ENCODE assay signal across 9 cellular contexts in genomic region chr12:47767197-47767724, GRCh38. TPM values are rescaled to one million over a fixed set of nuclear protein-coding genes. Genes with fewer than 3 reads are reported as not detected.
A peak's percentile ranks its signal among the peaks of the same experiment; 100 is the strongest.
DNase-seq lines count a peak whose midpoint lies in the region; ATAC-seq and TF ChIP-seq lines count a peak whose summit lies in the region.
"Had no signal": no experiment of that assay in that cellular context is flagged by ENCODE, and none has a peak within 500 bp of the region (broad histone marks: within the 10 kb centered on the region; RNA-seq: fewer than 3 reads in every experiment).

No MANE protein-coding gene starts in this region.

- H3K27me3 Mint-ChIP-seq in CD8-positive, alpha-beta memory T cell = peaks cover 0 to under 1% of the 10 kb centered on the region in 2 donors

- H3K9me2 ChIP-seq in HCT116 (ENCODE audit: insufficient read depth) = no peaks in the 10 kb centered on the region
- H3K9me2 ChIP-seq in PC-3 (replicated peaks; ENCODE audit: low read length) = no peaks in the 10 kb centered on the region

- H3K27me3 ChIP-seq in CD8-positive, alpha-beta memory T cell (ENCODE audit: insufficient read depth, low read length, poor library complexity, severe bottlenecking) = no peaks in the 10 kb centered on the region
- H3K27me3 ChIP-seq in HCT116 (ENCODE audit: insufficient read depth, low read length) (no peaks in the 10 kb centered on the region), PC-3 (ENCODE audit: low read length) (no peaks in the 10 kb centered on the region)

- no peak overlapping the region for H3K4me3 ChIP-seq in CD8-positive, alpha-beta memory T cell (ENCODE audit: low read length)
- H3K4me3 ChIP-seq in HCT116 (replicated peaks in 1 of 2; ENCODE audit: low read depth in 1 of 2, low read length in 2 of 2) (no peak overlapping the region), PC-3 (ENCODE audit: low read length) (no peak overlapping the region)

- H3K79me2 ChIP-seq in HCT116 (ENCODE audit: insufficient read depth, low read length) (no peaks in the 10 kb centered on the region), PC-3 (ENCODE audit: low read length) (no peaks in the 10 kb centered on the region)

- H3K4me2 ChIP-seq in HCT116 (ENCODE audit: low read length) (no peak overlapping the region), PC-3 (ENCODE audit: low read length) (no peak overlapping the region)

- no peaks in the 10 kb centered on the region for H3K36me3 Mint-ChIP-seq in CD8-positive, alpha-beta memory T cell

- intact Hi-C loops in HCT116 (cut with micrococcal nuclease) (loop anchor here (1.0 kb wide), 2 partner anchors 23 to 52 kb away; no protein-coding TSS in a partner anchor), PC-3 (cut with micrococcal nuclease) (loop anchor here (1.0 to 2.0 kb wide), 2 partner anchors 23 to 52 kb away; no protein-coding TSS in a partner anchor)

- no peaks in the 10 kb centered on the region for H3K36me3 ChIP-seq in CD8-positive, alpha-beta memory T cell (ENCODE audit: insufficient read depth, low read length)
- H3K36me3 ChIP-seq in HCT116 (ENCODE audit: control insufficient read depth in 1 of 2, insufficient read depth in 2 of 2, low read length in 2 of 2) (no peaks in the 10 kb centered on the region), PC-3 (ENCODE audit: low read depth, low read length) (no peaks in the 10 kb centered on the region)

- H3K9me3 Mint-ChIP-seq in CD8-positive, alpha-beta memory T cell = no peaks in the 10 kb centered on the region

- no peaks in the 10 kb centered on the region for H3K9me3 ChIP-seq in CD8-positive, alpha-beta memory T cell (ENCODE audit: low read length)
- H3K9me3 ChIP-seq in HCT116 (ENCODE audit: control insufficient read depth in 1 of 2, insufficient read depth in 1 of 2, low read depth in 1 of 2, low read length in 2 of 2) = no peaks in the 10 kb centered on the region
- no peaks in the 10 kb centered on the region for H3K9me3 ChIP-seq in PC-3 (ENCODE audit: low read length)

- RAD21 ChIA-PET in HCT116 (lab: Charles Lee; ENCODE audit: low non-redundant PET in 1 of 2, low total read pairs in 2 of 2, uncharacterized antibody in 2 of 2, unreplicated experiment in 2 of 2) = interaction anchor here (0.7 to 4.4 kb wide), 6 partner anchors 24 to 71 kb away, joined by 3 to 61 read pairs (median 6); no protein-coding TSS in a partner anchor

- peak; percentile 83 for ATAC-seq in HCT116
- peak; percentile 24; the same call in 1 of the 2 replicates for ATAC-seq in PC-3
- no peak for ATAC-seq in GM19328 (IDR thresholded peaks at IDR 0.05; ENCODE audit: unreplicated experiment)
- no peak for ATAC-seq in HG03460 (IDR thresholded peaks at IDR 0.05; ENCODE audit: unreplicated experiment)

- DNase-seq in CD8-positive, alpha-beta memory T cell = peak; percentile 53 to 81 (median 59)
- DNase-seq in HCT116 (ENCODE audit: low read depth, low spot score) (peak; percentile 52), PC-3 (peak; percentile 64), globus pallidus (ENCODE audit: low spot score) (peak; percentile 72)
- peak; percentile 41 to 49 for DNase-seq in activated T-helper 1 cell treated with anti-CD3 and anti-CD28 coated beads, Interleukin-2, amount 50 U/mL, for 16 hours (ENCODE audit: low read depth in 1 of 2, low spot score in 1 of 2)
- DNase-seq in stimulated activated CD4-positive, alpha-beta T cell treated with anti-CD3 and anti-CD28 coated beads, Interleukin-12 subunit alpha, Interleukin-12 subunit beta, amount 100 ng/mL, for 4 hours = peak; percentile 68

- H3F3A ChIP-seq in PC-3 (ENCODE audit: low read length, unreplicated experiment) = no peaks in the 10 kb centered on the region

- peaks cover 19 to 22% (median 20%) of the 10 kb centered on the region in 3 donors for H3K4me1 Mint-ChIP-seq in CD8-positive, alpha-beta memory T cell

- peaks cover 11% of the 10 kb centered on the region for H3K4me1 ChIP-seq in CD8-positive, alpha-beta memory T cell (ENCODE audit: insufficient read depth, low read length)
- H3K4me1 ChIP-seq in HCT116 (ENCODE audit: control insufficient read depth in 1 of 2, insufficient read depth in 2 of 2, low read length in 2 of 2) (peaks cover 12 to 24% of the 10 kb centered on the region in 2 experiments), PC-3 (ENCODE audit: insufficient read depth, low read length) (peaks cover 13% of the 10 kb centered on the region)

- POLR2A ChIA-PET in CD8-positive, alpha-beta memory T cell (lab: Charles Lee) = interaction anchor here (1.6 to 1.8 kb wide), 2 partner anchors 26 to 61 kb away, joined by 6 to 7 read pairs; partner anchors contain the start of gene RPAP3
- POLR2A ChIA-PET in HCT116 (lab: Charles Lee) = interaction anchor here (1.0 to 2.1 kb wide), 4 partner anchors 14 to 31 kb away, joined by 3 to 7 read pairs (median 4); no protein-coding TSS in a partner anchor
- POLR2A ChIA-PET in PC-3 (lab: Charles Lee; ENCODE audit: unreplicated experiment) = no interaction called here

- no peak overlapping the region for H2AFZ ChIP-seq in HCT116 (ENCODE audit: low read depth, low read length, poor library complexity, severe bottlenecking)
- H2AFZ ChIP-seq in PC-3 (ENCODE audit: low read length) = no peak overlapping the region

- no peak for TF ChIP-seq POLR2A in HCT116 (IDR thresholded peaks at IDR 0.05; ENCODE audit: borderline replicate concordance, extremely low read depth, insufficient read depth, insufficient read length)

- TF ChIP-seq RAD21 in HCT116 (IDR thresholded peaks at IDR 0.05; ENCODE audit: low read depth) = peak; percentile 90

- CTCF ChIA-PET in CD8-positive, alpha-beta memory T cell (lab: Charles Lee) = interaction anchor here (1.0 to 19.1 kb wide), 23 partner anchors 10 to 116 kb away, joined by 3 to 414 read pairs (median 6); partner anchors contain the start of genes RAPGEF3 and RPAP3
- CTCF ChIA-PET in HCT116 (lab: Charles Lee) (interaction anchor here (0.6 to 6.4 kb wide), 23 partner anchors 9 to 1053 kb away, joined by 3 to 197 read pairs (median 4); partner anchors contain the start of genes RAPGEF3 and RPAP3), PC-3 (lab: Charles Lee) (interaction anchor here (0.7 to 2.4 kb wide), 6 partner anchors 9 to 71 kb away, joined by 3 to 13 read pairs (median 4); partner anchors contain the start of gene RAPGEF3)

- peak overlapping the region in 4 of 8 donors; percentile 16 to 62 (median 18) for H3K27ac Mint-ChIP-seq in CD8-positive, alpha-beta memory T cell

- BruUV-seq in HCT116 (replicated peaks; lab: Mats Ljungman, UMichigan) (no TSS peak), PC-3 (replicated peaks; lab: Mats Ljungman, UMichigan) (no TSS peak)

- H3K27ac ChIP-seq in CD8-positive, alpha-beta memory T cell (ENCODE audit: low read depth, low read length) = no peak overlapping the region
- H3K27ac ChIP-seq in HCT116 (ENCODE audit: low read depth, low read length) = no peak overlapping the region
- H3K27ac ChIP-seq in PC-3 (ENCODE audit: low read length) = no peak overlapping the region

- peak; percentile 71 to 90 (median 71) for TF ChIP-seq CTCF in HCT116 (IDR thresholded peaks at IDR 0.05 in 2 of 3, conservative IDR thresholded peaks at IDR 0.05 in 1 of 3; ENCODE audit: borderline replicate concordance in 1 of 3, insufficient read depth in 1 of 3, low read depth in 2 of 3, low read length in 2 of 3)
- peak; percentile 78 for TF ChIP-seq CTCF in PC-3 (conservative IDR thresholded peaks at IDR 0.05; ENCODE audit: low read depth, low read length)

- H3K4me3 Mint-ChIP-seq in CD8-positive, alpha-beta memory T cell = peak overlapping the region in 1 of 7 donors; percentile 73

- H4K20me1 ChIP-seq in HCT116 (ENCODE audit: insufficient read depth) (no peaks in the 10 kb centered on the region), PC-3 (ENCODE audit: low read length) (no peaks in the 10 kb centered on the region)

- no peak overlapping the region for H3K9ac ChIP-seq in HCT116 (ENCODE audit: low read length)
- no peak overlapping the region for H3K9ac ChIP-seq in PC-3 (ENCODE audit: low read length)

TF ChIP-seq in HCT116, 20 proteins besides CTCF, POLR2A, EP300 and RAD21 (continues in another document):
- no peak for TF ChIP-seq ZFX (IDR thresholded peaks at IDR 0.05)
- TF ChIP-seq SRF (IDR thresholded peaks at IDR 0.05; ENCODE audit: low read depth) = no peak
- TF ChIP-seq JUND (IDR thresholded peaks at IDR 0.05) = no peak
- no peak for TF ChIP-seq CBX3 (IDR thresholded peaks at IDR 0.05; ENCODE audit: low read depth)
- TF ChIP-seq ZNF274 (IDR thresholded peaks at IDR 0.05; ENCODE audit: low read depth, low read length) = no peak
- TF ChIP-seq SIN3A (IDR thresholded peaks at IDR 0.05; ENCODE audit: low read depth) = no peak
- no peak for TF ChIP-seq EGR1 (IDR thresholded peaks at IDR 0.05; ENCODE audit: low read depth)

RNA-seq across cellular contexts. Expression of gene SLC48A1, which starts 5.8 kb away (rescaled TPM):
- total RNA-seq in CD8-positive, alpha-beta memory T cell = 10 to 100 TPM; 10.9 to 11.5 TPM
- polyA plus RNA-seq in CD8-positive, alpha-beta memory T cell = 9.1 TPM
- total RNA-seq in HCT116 (2021; ENCODE audit: unreplicated experiment) (20.0 TPM), PC-3 (2014; rRNA removed) (21.4 and 22.3 TPM in 2 replicates)
- polyA plus RNA-seq in HCT116 (2012) = 12.2 and 15.7 TPM in 2 replicates

RNA-seq across cellular contexts. Expression of gene RAPGEF3, which starts 8.6 kb away (rescaled TPM):
- 1 to 10 TPM in 1 of 2 experiments, under 1 TPM in 1; 0.95 to 1.1 TPM for total RNA-seq in CD8-positive, alpha-beta memory T cell
- polyA plus RNA-seq in CD8-positive, alpha-beta memory T cell = 0.15 TPM
- total RNA-seq in HCT116 (2021; ENCODE audit: unreplicated experiment) (1.8 TPM), PC-3 (2014; rRNA removed) (6.7 and 9.3 TPM in 2 replicates)
- 1.1 and 1.9 TPM in 2 replicates for polyA plus RNA-seq in HCT116 (2012)

RNA-seq across cellular contexts. Expression of gene ENDOU, which starts 42.0 kb away (rescaled TPM):
- not detected for total RNA-seq in CD8-positive, alpha-beta memory T cell
- not detected for polyA plus RNA-seq in CD8-positive, alpha-beta memory T cell
- not detected for total RNA-seq in HCT116 (2021; ENCODE audit: unreplicated experiment)
- 0.08 TPM in 1 of 2 replicates, not detected in the other for polyA plus RNA-seq in HCT116 (2012)
- total RNA-seq in PC-3 (2014; rRNA removed) = not detected in 2 replicates
- total RNA-seq: pulmonary artery endothelial cell had no signal

RNA-seq across cellular contexts. Expression of gene HDAC7, which starts 52.4 kb away (rescaled TPM):
- total RNA-seq in CD8-positive, alpha-beta memory T cell = 100 to 1,000 TPM; 206 to 207 TPM
- polyA plus RNA-seq in CD8-positive, alpha-beta memory T cell = 23.1 TPM
- 38.1 TPM for total RNA-seq in HCT116 (2021; ENCODE audit: unreplicated experiment)
- 23.3 and 24.6 TPM in 2 replicates for polyA plus RNA-seq in HCT116 (2012)
- total RNA-seq in PC-3 (2014; rRNA removed) = 44.2 and 59.6 TPM in 2 replicates

Comparison
In these comparisons a context has a peak if more than half of its experiments do, and no peak if none do; other contexts are left out.
1. ATAC-seq: peak in HCT116 (single experiment) and PC-3 (single experiment); none in GM19328 (single experiment) and HG03460 (single experiment).
2. Peak in every context shown above with its lines, with median percentiles within 50 percentile points of each other: DNase-seq.